In genomic region chr20:10370091-10370887, GRCh38 we compare ENCODE assay signal across 1 cellular context.
TF ChIP-seq lines count a peak whose summit lies in the region.

No MANE protein-coding gene starts in this region.

TF ChIP-seq in HepG2, 621 proteins besides CTCF, POLR2A, EP300 and RAD21 (continued from another document and continues in another):
- peak; percentile 92 for TF ChIP-seq THRA (CRISPR knock-in tag; IDR thresholded peaks at IDR 0.05; ENCODE audit: borderline replicate concordance)
- peak; percentile 87; the same call in 1 of the 2 replicates for TF ChIP-seq ZNF772 (CRISPR knock-in tag; IDR thresholded peaks at IDR 0.05)
- no peak for TF ChIP-seq AGO2 (optimal IDR thresholded peaks at IDR 0.05; ENCODE audit: low read depth, low read length)
- TF ChIP-seq SIN3B (IDR thresholded peaks at IDR 0.05; ENCODE audit: low read length) = 0 out of 2 replicates have a peak, but pooled peaks have one; percentile 36
- no peak; the same call in 1 of the 2 replicates for TF ChIP-seq MLXIP (CRISPR knock-in tag; IDR thresholded peaks at IDR 0.05; ENCODE audit: borderline replicate concordance)
- TF ChIP-seq ZBTB21 (CRISPR knock-in tag; IDR thresholded peaks at IDR 0.05) = peak; percentile 47; the same call in 1 of the 2 replicates
- TF ChIP-seq BORCS8-MEF2B (CRISPR knock-in tag; IDR thresholded peaks at IDR 0.05) = no peak
- peak; percentile 91 for TF ChIP-seq HNF4G (IDR thresholded peaks at IDR 0.05; ENCODE audit: borderline replicate concordance, low read depth, low read length)
- no peak; the same call in 1 of the 2 replicates for TF ChIP-seq HNF4G (CRISPR knock-in tag; IDR thresholded peaks at IDR 0.05; ENCODE audit: borderline replicate concordance, low read depth)
- TF ChIP-seq HMGA1 (CRISPR knock-in tag; conservative IDR thresholded peaks at IDR 0.05) = no peak
- no peak for TF ChIP-seq ZNF446 (CRISPR knock-in tag; IDR thresholded peaks at IDR 0.05)
- no peak for TF ChIP-seq JARID2 (CRISPR knock-in tag; IDR thresholded peaks at IDR 0.05; ENCODE audit: insufficient replicate concordance)
- TF ChIP-seq HMGXB3 (CRISPR knock-in tag; IDR thresholded peaks at IDR 0.05; ENCODE audit: borderline replicate concordance) = 0 out of 2 replicates have a peak, but pooled peaks have one; percentile 28
- peak; percentile 52 for TF ChIP-seq KLF9 (CRISPR knock-in tag; IDR thresholded peaks at IDR 0.05; ENCODE audit: low read depth)
- TF ChIP-seq POLR2AphosphoS2 (IDR thresholded peaks at IDR 0.05; ENCODE audit: low read depth, low read length) = no peak
- no peak for TF ChIP-seq RAD51 (IDR thresholded peaks at IDR 0.05; ENCODE audit: borderline replicate concordance)
- TF ChIP-seq ZNF557 (CRISPR knock-in tag; IDR thresholded peaks at IDR 0.05) = 0 out of 2 replicates have a peak, but pooled peaks have one; percentile 78
- TF ChIP-seq ZNF556 (CRISPR knock-in tag; IDR thresholded peaks at IDR 0.05; ENCODE audit: borderline replicate concordance) = no peak; the same call in 1 of the 2 replicates
- no peak for TF ChIP-seq TAF15 (IDR thresholded peaks at IDR 0.05; ENCODE audit: low read depth, low read length, poor library complexity, severe bottlenecking)
- no peak for TF ChIP-seq PCBP1 (IDR thresholded peaks at IDR 0.05; ENCODE audit: borderline replicate concordance, low read depth, low read length)
- peak; percentile 99 for TF ChIP-seq CEBPB (IDR thresholded peaks at IDR 0.05; ENCODE audit: borderline replicate concordance, low read depth, low read length)
- TF ChIP-seq ZNF781 (CRISPR knock-in tag; IDR thresholded peaks at IDR 0.05; ENCODE audit: borderline replicate concordance, not compliant biosample characterization) = no peak
- 0 out of 2 replicates have a peak, but pooled peaks have one; percentile 50 for TF ChIP-seq ZBTB39 (CRISPR knock-in tag; IDR thresholded peaks at IDR 0.05)
- no peak for TF ChIP-seq ZNF451 (CRISPR knock-in tag; IDR thresholded peaks at IDR 0.05)
- peak; percentile 99 for TF ChIP-seq ZBTB34 (CRISPR knock-in tag; IDR thresholded peaks at IDR 0.05)
- TF ChIP-seq ARNT (IDR thresholded peaks at IDR 0.05) = no peak
- peak; percentile 49; the same call in 1 of the 2 replicates for TF ChIP-seq REPIN1 (CRISPR knock-in tag; IDR thresholded peaks at IDR 0.05; ENCODE audit: borderline replicate concordance, low read depth)
- TF ChIP-seq BRCA1 (CRISPR knock-in tag; IDR thresholded peaks at IDR 0.05) = 0 out of 2 replicates have a peak, but pooled peaks have one; percentile 44
- no peak for TF ChIP-seq CERS6 (CRISPR knock-in tag; IDR thresholded peaks at IDR 0.05)
- no peak for TF ChIP-seq RFX1 (IDR thresholded peaks at IDR 0.05)
- no peak for TF ChIP-seq ZNF256 (CRISPR knock-in tag; conservative IDR thresholded peaks at IDR 0.05)
- TF ChIP-seq ZNF503 (CRISPR knock-in tag; IDR thresholded peaks at IDR 0.05) = peak; percentile 95
- peak; percentile 86; the same call in 1 of the 2 replicates for TF ChIP-seq ZBTB25 (CRISPR knock-in tag; IDR thresholded peaks at IDR 0.05)
- peak; percentile 96 for TF ChIP-seq RCOR2 (CRISPR knock-in tag; IDR thresholded peaks at IDR 0.05)
- no peak; the same call in 1 of the 2 replicates for TF ChIP-seq RBFOX2 (IDR thresholded peaks at IDR 0.05; ENCODE audit: low read depth, low read length)
- TF ChIP-seq KLF13 (CRISPR knock-in tag; IDR thresholded peaks at IDR 0.05) = no peak
- TF ChIP-seq ZNF317 (CRISPR knock-in tag; IDR thresholded peaks at IDR 0.05) = 0 out of 2 replicates have a peak, but pooled peaks have one; percentile 36
- no peak for TF ChIP-seq TBP (CRISPR knock-in tag; IDR thresholded peaks at IDR 0.05)
- TF ChIP-seq RFX5 (IDR thresholded peaks at IDR 0.05; ENCODE audit: low read depth, low read length) = peak; percentile 90
- no peak for TF ChIP-seq ZFP37 (CRISPR knock-in tag; IDR thresholded peaks at IDR 0.05; ENCODE audit: borderline replicate concordance)
- TF ChIP-seq LCORL (IDR thresholded peaks at IDR 0.05) = peak; percentile 54; the same call in 1 of the 2 replicates
- peak; percentile 95 for TF ChIP-seq LCORL (CRISPR knock-in tag; IDR thresholded peaks at IDR 0.05)
- peak; percentile 98 for TF ChIP-seq GATAD2A (CRISPR knock-in tag; IDR thresholded peaks at IDR 0.05)
- TF ChIP-seq RNF2 (conservative IDR thresholded peaks at IDR 0.05; ENCODE audit: low read depth) = no peak
- no peak for TF ChIP-seq WIZ (CRISPR knock-in tag; IDR thresholded peaks at IDR 0.05)
- TF ChIP-seq TCF12 (IDR thresholded peaks at IDR 0.05) = no peak
- TF ChIP-seq TCF12 (CRISPR knock-in tag; IDR thresholded peaks at IDR 0.05) = peak; percentile 79; the same call in 1 of the 2 replicates
- TF ChIP-seq HNF4A (CRISPR knock-in tag; IDR thresholded peaks at IDR 0.05) = peak; percentile 95
- TF ChIP-seq THAP11 (CRISPR knock-in tag; IDR thresholded peaks at IDR 0.05) = peak; percentile 82
- no peak for TF ChIP-seq ZNF839 (CRISPR knock-in tag; IDR thresholded peaks at IDR 0.05; ENCODE audit: borderline replicate concordance)
- TF ChIP-seq ZNF678 (CRISPR knock-in tag; IDR thresholded peaks at IDR 0.05) = no peak
- peak; percentile 91 for TF ChIP-seq ELF3 (CRISPR knock-in tag; IDR thresholded peaks at IDR 0.05)
- no peak for TF ChIP-seq TAF1 (CRISPR knock-in tag; IDR thresholded peaks at IDR 0.05)
